ENCODE assay signal across 8 cellular contexts in genomic region chr2:235050992-235051351, GRCh38.
DNase-seq lines count a peak whose midpoint lies in the region; ATAC-seq, FAIRE-seq and TF ChIP-seq lines count a peak whose summit lies in the region.

No MANE protein-coding gene starts in this region.

- dilution Hi-C loops in keratinocyte (cut with MboI; ENCODE audit: extremely low pct_ligation_motif_present, low sequenced_read_pairs), result no loop called here

- ATAC-seq in HG03460 (IDR thresholded peaks at IDR 0.05; ENCODE audit: unreplicated experiment), result no peak

- H3K9ac ChIP-seq in keratinocyte (ENCODE audit: control insufficient read depth, extremely low read depth, insufficient read depth, low read length), result peak overlapping the region; percentile 33

- peak overlapping the region; percentile 53 for H3K27ac ChIP-seq in keratinocyte (ENCODE audit: control insufficient read depth, insufficient read depth, low read length)
- peak overlapping the region in 5 of 8 donors; percentile 2 to 58 (median 36) for H3K27ac ChIP-seq in spleen

- intact Hi-C loops in spleen (cut with DNase I; ENCODE audit: low total_unique reads), result no loop called here

- H3K4me3 ChIP-seq in H7 (ENCODE audit: insufficient read depth, low read depth, low read length), result no peak overlapping the region
- H3K4me3 ChIP-seq in bronchial epithelial cell (ENCODE audit: low read depth, low read length), result no peak overlapping the region
- H3K4me3 ChIP-seq in keratinocyte (ENCODE audit: control insufficient read depth in 2 of 3, extremely low read depth in 1 of 3, insufficient read depth in 2 of 3, low read depth in 1 of 3, low read length in 3 of 3), result no peak overlapping the region
- no peak overlapping the region for H3K4me3 ChIP-seq in spleen

- peak overlapping the region; percentile 36 for H3K4me2 ChIP-seq in keratinocyte (ENCODE audit: control insufficient read depth, extremely low read depth, insufficient read depth, low read depth, low read length)

- FAIRE-seq in bronchial epithelial cell (lab: Jason Lieb, UNC) (no peak), keratinocyte (lab: Jason Lieb, UNC) (peak; percentile 89)

- TF ChIP-seq POLR2A in spleen (IDR thresholded peaks at IDR 0.05), result no peak

- TF ChIP-seq CTCF in bronchial epithelial cell (IDR thresholded peaks at IDR 0.05; ENCODE audit: insufficient read depth, low read length, severe bottlenecking), result no peak
- peak; percentile 12 to 65 (median 32) for TF ChIP-seq CTCF in keratinocyte (optimal IDR thresholded peaks at IDR 0.05 in 1 of 3, IDR thresholded peaks at IDR 0.05 in 1 of 3, conservative IDR thresholded peaks at IDR 0.05 in 1 of 3; ENCODE audit: extremely low read depth in 1 of 3, insufficient read depth in 2 of 3, low read length in 3 of 3)
- TF ChIP-seq CTCF in spleen (IDR thresholded peaks at IDR 0.05 in 8 of 11, conservative IDR thresholded peaks at IDR 0.05 in 3 of 11), result no peak

- WGBS in spleen, 5 donors, result 18 to 54% (median 32%) methylated on average over 1 to 6 of the region's 6 CpGs

- H3K27me3 ChIP-seq in H7 (ENCODE audit: control insufficient read depth, insufficient read depth, low read length), result no peaks in the 10 kb centered on the region
- no peaks in the 10 kb centered on the region for H3K27me3 ChIP-seq in bronchial epithelial cell (ENCODE audit: control insufficient read depth, insufficient read depth, low read length)
- no peaks in the 10 kb centered on the region for H3K27me3 ChIP-seq in keratinocyte (ENCODE audit: control insufficient read depth, extremely low read depth, insufficient read depth, low read length)
- no peaks in the 10 kb centered on the region for H3K27me3 ChIP-seq in spleen (replicated peaks in 1 of 7)

- H3K9me3 ChIP-seq in keratinocyte (ENCODE audit: control insufficient read depth, low read depth, low read length), result no peaks in the 10 kb centered on the region
- no peaks in the 10 kb centered on the region for H3K9me3 ChIP-seq in spleen

- H4K20me1 ChIP-seq in keratinocyte (ENCODE audit: control insufficient read depth, extremely low read depth, insufficient read depth, low read length), result peaks cover 6% of the 10 kb centered on the region

- no peak overlapping the region for H2AFZ ChIP-seq in keratinocyte (ENCODE audit: control insufficient read depth, low read length)

- H3K79me2 ChIP-seq in keratinocyte (ENCODE audit: control insufficient read depth, insufficient read depth, low read length), result peaks cover 35% of the 10 kb centered on the region

- H3K9me1 ChIP-seq in keratinocyte (ENCODE audit: control insufficient read depth, extremely low read depth, insufficient read depth, low read length), result peaks cover 2% of the 10 kb centered on the region

- peaks cover 9% of the 10 kb centered on the region for H3K4me1 ChIP-seq in keratinocyte (ENCODE audit: control insufficient read depth, extremely low read depth, insufficient read depth, low read length)
- H3K4me1 ChIP-seq in spleen, result peaks cover 0 to 29% (median 8%) of the 10 kb centered on the region in 6 donors

- peak; percentile 43 for DNase-seq in H7
- peak; percentile 61 for DNase-seq in NCI-H460 (ENCODE audit: extremely low read depth, low read depth)
- peak; percentile 82 for DNase-seq in bronchial epithelial cell (ENCODE audit: low read depth)
- DNase-seq in keratinocyte (ENCODE audit: low read depth, low spot score), result peak; percentile 26
- peak; percentile 75 for DNase-seq in spleen
- DNase-seq in activated naive CD4-positive, alpha-beta T cell treated with Interleukin-2 at 50 U/mL for 16 hours, result no peak
- DNase-seq in stimulated activated CD4-positive, alpha-beta T cell treated with anti-CD3 and anti-CD28 coated beads, Interleukin-12 subunit alpha, Interleukin-12 subunit beta, amount 100 ng/mL, for 4 hours, result no peak

- H3K36me3 ChIP-seq in H7 (replicated peaks; ENCODE audit: control insufficient read depth, insufficient read depth, low read length), result peaks cover 7% of the 10 kb centered on the region
- peaks cover 21% of the 10 kb centered on the region for H3K36me3 ChIP-seq in bronchial epithelial cell (ENCODE audit: control insufficient read depth, insufficient read depth, low read length)
- peaks cover 27 to 34% of the 10 kb centered on the region in 2 experiments for H3K36me3 ChIP-seq in keratinocyte (ENCODE audit: control insufficient read depth in 2 of 2, extremely low read depth in 1 of 2, insufficient read depth in 2 of 2, low read length in 2 of 2)
- H3K36me3 ChIP-seq in spleen, result peaks cover 0 to 19% (median 0%) of the 10 kb centered on the region in 6 donors

Comparison
In these comparisons a context has a peak if more than half of its experiments do, and no peak if none do; other contexts are left out.
1. DNase-seq: peak in H7 (single experiment), NCI-H460 (single experiment), bronchial epithelial cell (single experiment), keratinocyte (single experiment) and spleen (single experiment); none in activated naive CD4-positive, alpha-beta T cell treated with Interleukin-2 at 50 U/mL for 16 hours (single experiment) and stimulated activated CD4-positive, alpha-beta T cell treated with anti-CD3 and anti-CD28 coated beads, Interleukin-12 subunit alpha, Interleukin-12 subunit beta, amount 100 ng/mL, for 4 hours (single experiment).
2. CTCF ChIP-seq: peak in keratinocyte (3 of 3); none in bronchial epithelial cell (single experiment) and spleen (0 of 11).